Comparison of ENCODE assay signal across 2 cellular contexts in the genomic region with DNA sequence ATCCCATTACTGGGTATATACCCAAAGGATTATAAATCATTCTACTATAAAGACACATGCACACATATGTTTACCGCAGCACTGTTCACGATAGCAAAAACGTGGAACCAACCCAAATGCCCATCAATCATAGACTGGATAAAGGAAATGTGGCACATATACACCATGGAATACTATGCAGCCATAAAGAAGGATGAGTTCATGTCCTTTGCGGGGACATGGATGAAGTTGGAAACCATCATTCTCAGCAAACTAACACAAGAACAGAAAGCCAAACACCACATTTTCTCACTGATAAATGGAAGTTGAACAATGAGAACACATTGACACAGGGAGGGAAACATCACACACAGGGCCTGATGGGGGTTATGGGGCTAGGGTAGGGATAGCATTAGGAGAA.
A peak's percentile ranks its signal among the peaks of the same experiment; 100 is the strongest.
DNase-seq lines count a peak whose midpoint lies in the region; ATAC-seq, FAIRE-seq and TF ChIP-seq lines count a peak whose summit lies in the region.
"Not testable (repeated sequence)": the region's sequence is repeated elsewhere in the genome, so short reads cannot be mapped to it uniquely, and the experiment has no call there.

No MANE protein-coding gene starts in this region.

- not testable (repeated sequence) for H3K27me3 ChIP-seq in K562 (ENCODE audit: control insufficient read depth in 2 of 2, insufficient read depth in 2 of 2, low read length in 2 of 2)

- not testable (repeated sequence) for H3K4me3 ChIP-seq in HEK293 (ENCODE audit: low read depth, low read length); K562

- not testable (repeated sequence) for BruUV-seq in K562 (replicated peaks; lab: Mats Ljungman, UMichigan)

- H2AFZ ChIP-seq in K562 (ENCODE audit: low read depth, low read length): not testable (repeated sequence)

- not testable (repeated sequence) for H3K9me3 ChIP-seq in HEK293 (ENCODE audit: control insufficient read depth, insufficient read depth, low read depth, low read length); K562 (replicated peaks; ENCODE audit: control insufficient read depth, insufficient read depth, low read depth, low read length)

- H3K9ac ChIP-seq in K562 (ENCODE audit: insufficient read depth in 1 of 2, low read depth in 2 of 2, low read length in 2 of 2): not testable (repeated sequence)

- ATAC-seq in K562: not testable (repeated sequence)

- H3K4me1 ChIP-seq in HEK293 (ENCODE audit: control insufficient read depth, insufficient read depth, low read length); K562 (replicated peaks in 1 of 2; ENCODE audit: control insufficient read depth in 2 of 2, insufficient read depth in 2 of 2, low read length in 2 of 2): not testable (repeated sequence)

- H3K27ac ChIP-seq in HEK293 (ENCODE audit: extremely low read depth, low read depth, low read length); K562 (ENCODE audit: extremely low read depth, low read depth, low read length): not testable (repeated sequence)

- intact Hi-C loops in K562 (cut with micrococcal nuclease): not testable (repeated sequence)

- not testable (repeated sequence) for FAIRE-seq in K562 (lab: Jason Lieb, UNC)

- TF ChIP-seq RAD21 in K562 (CRISPR knock-in tag; conservative IDR thresholded peaks at IDR 0.05 in 1 of 2, IDR thresholded peaks at IDR 0.05 in 1 of 2): not testable (repeated sequence)

- not testable (repeated sequence) for TF ChIP-seq POLR2A in K562 (conservative IDR thresholded peaks at IDR 0.05)

- H4K20me1 ChIP-seq in K562 (replicated peaks; ENCODE audit: control insufficient read depth, insufficient read depth, low read length): not testable (repeated sequence)

- in situ Hi-C loops in K562 (cut with MboI): not testable (repeated sequence)

- WGBS in K562 (ENCODE audit: insufficient coverage, low coverage, missing lambda C conversion rate): 19% methylated on average over 3 of the region's 4 CpGs

- H3K4me2 ChIP-seq in K562 (ENCODE audit: insufficient read depth, low read length): not testable (repeated sequence)

- not testable (repeated sequence) for H3K36me3 ChIP-seq in HEK293 (ENCODE audit: control insufficient read depth in 2 of 2, insufficient read depth in 1 of 2, low read length in 2 of 2); K562 (ENCODE audit: control insufficient read depth, insufficient read depth, low read length)

- CTCF ChIA-PET in HEK293 (lab: Yijun Ruan, JAX): interaction anchor here (0.6 kb wide), 1 partner anchor 182 kb away, joined by 3 read pairs; no protein-coding TSS in a partner anchor
- CTCF ChIA-PET in K562 (lab: Yijun Ruan, JAX; ENCODE audit: low intra/inter-chr PET ratio): not testable (repeated sequence)

- H3K79me2 ChIP-seq in K562 (ENCODE audit: control insufficient read depth, insufficient read depth, low read length): not testable (repeated sequence)

- POLR2A ChIA-PET in HEK293 (lab: Yijun Ruan, JAX); K562 (lab: Yijun Ruan, JAX): not testable (repeated sequence)

- not testable (repeated sequence) for TF ChIP-seq CTCF in HEK293 (tag by site-specific recombination; IDR thresholded peaks at IDR 0.05); K562 (IDR thresholded peaks at IDR 0.05 in 2 of 3, conservative IDR thresholded peaks at IDR 0.05 in 1 of 3; ENCODE audit: insufficient read depth in 2 of 3, low read depth in 1 of 3, low read length in 3 of 3)

- TF ChIP-seq EP300 in K562 (IDR thresholded peaks at IDR 0.05; ENCODE audit: low read length): not testable (repeated sequence)

- not testable (repeated sequence) for DNase-seq in K562 (ENCODE audit: extremely low read depth in 1 of 4, low spot score in 3 of 4)

- not testable (repeated sequence) for H3K9me1 ChIP-seq in K562 (ENCODE audit: control insufficient read depth, insufficient read depth, low read length)

TF ChIP-seq in HEK293, 187 proteins besides CTCF, POLR2A, EP300 and RAD21:
- peak; percentile 51; the same call in 1 of the 2 replicates for TF ChIP-seq ZNF146 (tag by site-specific recombination; IDR thresholded peaks at IDR 0.05)

TF ChIP-seq in K562, 482 proteins besides CTCF, POLR2A, EP300 and RAD21:
- TF ChIP-seq ZNF146 (CRISPR knock-in tag; IDR thresholded peaks at IDR 0.05; ENCODE audit: unreplicated experiment): peak; percentile 50
TF ChIP-seq in K562: peak in this region for 1; not testable (repeated sequence) for 481.
